In the genomic region with DNA sequence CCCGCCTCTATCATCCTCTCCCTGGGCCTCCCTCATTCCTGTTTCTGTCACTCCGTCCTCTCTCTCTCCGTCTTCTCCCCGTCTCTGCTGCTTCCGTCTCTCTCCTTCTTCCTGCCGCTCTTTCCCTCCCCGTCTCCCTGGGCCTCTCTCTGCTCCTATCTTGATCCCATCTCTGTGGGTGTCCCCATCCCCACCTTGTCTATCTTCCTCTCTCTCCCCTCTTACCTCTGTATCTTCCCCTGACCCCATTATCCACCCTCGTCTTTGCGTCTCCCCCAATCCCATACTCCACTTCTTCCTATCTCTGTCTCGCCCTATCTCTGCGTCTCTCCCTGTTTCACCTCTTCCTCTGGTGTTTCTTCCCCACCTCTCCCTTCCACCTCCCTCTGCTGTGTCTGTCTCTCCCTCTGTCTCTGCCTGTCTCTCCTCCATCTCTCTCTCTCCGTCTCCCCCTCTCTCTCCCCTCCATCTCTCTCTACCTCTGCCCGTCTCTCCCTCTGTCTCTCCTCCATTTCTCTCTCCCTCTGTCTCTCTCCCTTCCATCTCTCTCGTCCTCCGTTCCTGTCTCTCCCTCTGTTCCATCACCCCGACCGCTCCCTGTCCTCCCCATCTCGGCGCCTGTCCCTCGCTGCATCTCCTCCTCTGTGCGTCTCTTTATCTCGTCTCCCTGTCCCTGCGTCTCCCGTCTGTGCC, we compare ENCODE assay signal across 8 cellular contexts. TPM values are rescaled to one million over a fixed set of nuclear protein-coding genes. Genes with fewer than 3 reads are reported as not detected.
DNase-seq lines count a peak whose midpoint lies in the region; ATAC-seq and TF ChIP-seq lines count a peak whose summit lies in the region.

No MANE protein-coding gene starts in this region.

- peaks cover 0 to 35% (median 13%) of the 10 kb centered on the region in 12 donors for H3K4me1 ChIP-seq in heart left ventricle
- peaks cover 4 to 34% (median 27%) of the 10 kb centered on the region in 4 donors for H3K4me1 ChIP-seq in transverse colon

- no peak for TF ChIP-seq POLR2A in heart left ventricle (IDR thresholded peaks at IDR 0.05)
- TF ChIP-seq POLR2A in transverse colon (IDR thresholded peaks at IDR 0.05): no peak

- in situ Hi-C loops in transverse colon (cut with MboI; ENCODE audit: low pct_ligation_motif_present in 1 of 4, low pct_unique_long_range_greater_than_20kb in 1 of 4, low sequenced_read_pairs in 3 of 4): no loop called here

- H3K9me3 ChIP-seq in heart left ventricle (no peaks in the 10 kb centered on the region), transverse colon (no peaks in the 10 kb centered on the region)

- no peak for TF ChIP-seq CTCF in heart left ventricle (IDR thresholded peaks at IDR 0.05)
- TF ChIP-seq CTCF in transverse colon (IDR thresholded peaks at IDR 0.05): no peak

- WGBS in heart left ventricle, 4 donors: 9 to 12% (median 11%) methylated on average over 24 of the region's 24 CpGs
- 31 to 40% methylated on average over 2 to 24 of the region's 24 CpGs for WGBS in transverse colon (ENCODE audit: low coverage in 1 of 2), 2 donors

- no peak for DNase-seq in heart left ventricle
- no peak for DNase-seq in cardiac septum (ENCODE audit: low spot score)
- no peak for DNase-seq in activated T-helper 1 cell treated with anti-CD3 and anti-CD28 coated beads, Interleukin-12 subunit alpha, Interleukin-12 subunit beta, Interleukin-2, Interleukin-4 antibody, amounts not matched to agents 30 ng/mL and 10 ng/mL and 1 ng/mL, durations not matched to agents 14 hours and 24 hours and 36 hours (ENCODE audit: low spot score)
- DNase-seq in immature natural killer cell: no peak
- no peak for DNase-seq in transverse colon
- DNase-seq in NCI-H1436 (lab: John Stamatoyannopoulos, UW): no peak

- H3K27me3 Mint-ChIP-seq in activated T-helper 1 cell treated with anti-CD3 and anti-CD28 coated beads, Interleukin-12 subunit alpha, Interleukin-12 subunit beta, Interleukin-2, Interleukin-4 antibody, amounts not matched to agents 30 ng/mL and 10 ng/mL and 1 ng/mL, durations not matched to agents 14 hours and 24 hours and 36 hours (ENCODE audit: insufficient read depth): peaks cover 43% of the 10 kb centered on the region
- peaks cover 4 to 29% (median 21%) of the 10 kb centered on the region in 3 donors for H3K27me3 Mint-ChIP-seq in immature natural killer cell (ENCODE audit: low read depth in 3 of 3)

- no peaks in the 10 kb centered on the region for H3K36me3 ChIP-seq in heart left ventricle
- no peaks in the 10 kb centered on the region for H3K36me3 ChIP-seq in transverse colon

- TF ChIP-seq EP300 in transverse colon (IDR thresholded peaks at IDR 0.05; ENCODE audit: low read depth): no peak

- peaks cover 7% of the 10 kb centered on the region for H3K36me3 Mint-ChIP-seq in activated T-helper 1 cell treated with anti-CD3 and anti-CD28 coated beads, Interleukin-12 subunit alpha, Interleukin-12 subunit beta, Interleukin-2, Interleukin-4 antibody, amounts not matched to agents 30 ng/mL and 10 ng/mL and 1 ng/mL, durations not matched to agents 14 hours and 24 hours and 36 hours (ENCODE audit: low read depth)
- H3K36me3 Mint-ChIP-seq in immature natural killer cell: peaks cover 0 to 4% (median 0%) of the 10 kb centered on the region in 3 donors

- peak overlapping the region; percentile 89 for H3K27ac Mint-ChIP-seq in activated T-helper 1 cell treated with anti-CD3 and anti-CD28 coated beads, Interleukin-12 subunit alpha, Interleukin-12 subunit beta, Interleukin-2, Interleukin-4 antibody, amounts not matched to agents 30 ng/mL and 10 ng/mL and 1 ng/mL, durations not matched to agents 14 hours and 24 hours and 36 hours
- peak overlapping the region in 5 of 6 donors; percentile 70 to 88 (median 83) for H3K27ac Mint-ChIP-seq in immature natural killer cell

- H3K9me3 Mint-ChIP-seq in activated T-helper 1 cell treated with anti-CD3 and anti-CD28 coated beads, Interleukin-12 subunit alpha, Interleukin-12 subunit beta, Interleukin-2, Interleukin-4 antibody, amounts not matched to agents 30 ng/mL and 10 ng/mL and 1 ng/mL, durations not matched to agents 14 hours and 24 hours and 36 hours: no peaks in the 10 kb centered on the region
- peaks cover 0 to 2% (median 0%) of the 10 kb centered on the region in 6 donors for H3K9me3 Mint-ChIP-seq in immature natural killer cell

- no peak for ATAC-seq in heart left ventricle
- no peak for ATAC-seq in HG02970 (IDR thresholded peaks at IDR 0.05; ENCODE audit: low FRiP score, unreplicated experiment)
- no peak for ATAC-seq in HG03135 (IDR thresholded peaks at IDR 0.05; ENCODE audit: unreplicated experiment)

- intact Hi-C loops in heart left ventricle (cut with DNase I) (loop anchor here in 1 of 10 donors (10.0 kb wide), 1 partner anchor 187 kb away; no protein-coding TSS in a partner anchor), cardiac septum (cut with DNase I) (no loop called here), transverse colon (cut with DNase I; ENCODE audit: low total_unique reads) (no loop called here)
- intact Hi-C loops in activated T-helper 1 cell treated with anti-CD3 and anti-CD28 coated beads, Interleukin-12 subunit alpha, Interleukin-12 subunit beta, Interleukin-2, Interleukin-4 antibody, amounts not matched to agents 30 ng/mL and 10 ng/mL and 1 ng/mL, durations not matched to agents 14 hours and 24 hours and 36 hours (cut with micrococcal nuclease): loop anchor here (1.0 to 5.0 kb wide), 4 partner anchors 33 to 115 kb away; partner anchors contain the start of genes GRWD1, LMTK3 and SYNGR4

- H3K27ac ChIP-seq in heart left ventricle: peak overlapping the region in 3 of 12 donors; percentile 29 to 46 (median 30)
- H3K27ac ChIP-seq in transverse colon: peak overlapping the region in 2 of 4 donors; percentile 26 to 34

- H3K4me3 ChIP-seq in heart left ventricle (peak overlapping the region in 11 of 12 donors; percentile 8 to 56 (median 40)), transverse colon (peak overlapping the region in 3 of 4 donors; percentile 23 to 49 (median 39))

- H3K4me1 Mint-ChIP-seq in activated T-helper 1 cell treated with anti-CD3 and anti-CD28 coated beads, Interleukin-12 subunit alpha, Interleukin-12 subunit beta, Interleukin-2, Interleukin-4 antibody, amounts not matched to agents 30 ng/mL and 10 ng/mL and 1 ng/mL, durations not matched to agents 14 hours and 24 hours and 36 hours (ENCODE audit: low read depth): peaks cover 31% of the 10 kb centered on the region
- peaks cover 47 to 50% of the 10 kb centered on the region in 2 donors for H3K4me1 Mint-ChIP-seq in immature natural killer cell

- H3K4me3 Mint-ChIP-seq in activated T-helper 1 cell treated with anti-CD3 and anti-CD28 coated beads, Interleukin-12 subunit alpha, Interleukin-12 subunit beta, Interleukin-2, Interleukin-4 antibody, amounts not matched to agents 30 ng/mL and 10 ng/mL and 1 ng/mL, durations not matched to agents 14 hours and 24 hours and 36 hours: peak overlapping the region; percentile 93
- peak overlapping the region; percentile 85 to 91 (median 87) for H3K4me3 Mint-ChIP-seq in immature natural killer cell

- H3K27me3 ChIP-seq in heart left ventricle (peaks cover 24 to 64% (median 48%) of the 10 kb centered on the region in 9 donors), transverse colon (peaks cover 54% of the 10 kb centered on the region)

RNA-seq across cellular contexts. Expression of gene GRIN2D, which starts 4.3 kb away (rescaled TPM):
- total RNA-seq in heart left ventricle (1 to 10 TPM in 1 of 9 donors, under 1 TPM in 8; 0.14 to 1.6 (median 0.19) TPM), cardiac septum (0.70 TPM), transverse colon (1 to 10 TPM in 1 of 4 donors, under 1 TPM in 2, not detected in 1; 0.32 to 3.8 (median 0.41) TPM)
- polyA plus RNA-seq in heart left ventricle (under 1 TPM; 0.15 to 0.25 TPM), immature natural killer cell (not detected)
- total RNA-seq in activated T-helper 1 cell treated with anti-CD3 and anti-CD28 coated beads, Interleukin-12 subunit alpha, Interleukin-12 subunit beta, Interleukin-2, Interleukin-4 antibody, amounts not matched to agents 30 ng/mL and 10 ng/mL and 1 ng/mL, durations not matched to agents 14 hours and 24 hours and 36 hours: 0.16 and 0.17 TPM in 2 replicates

RNA-seq across cellular contexts. Expression of gene KDELR1, which starts 6.4 kb away (rescaled TPM):
- total RNA-seq in heart left ventricle (100 to 1,000 TPM in 1 of 9 donors, 10 to 100 TPM in 8; 64.5 to 109 (median 79.1) TPM), cardiac septum (70.1 TPM), transverse colon (100 to 1,000 TPM in 3 of 4 donors, 10 to 100 TPM in 1; 80.6 to 146 (median 120) TPM)
- polyA plus RNA-seq in heart left ventricle (100 to 1,000 TPM in 1 of 2 donors, 10 to 100 TPM in 1; 60.0 to 113 TPM), immature natural killer cell (10 to 100 TPM; 14.8 to 30.5 (median 20.2) TPM)
- 70.9 and 74.2 TPM in 2 replicates for total RNA-seq in activated T-helper 1 cell treated with anti-CD3 and anti-CD28 coated beads, Interleukin-12 subunit alpha, Interleukin-12 subunit beta, Interleukin-2, Interleukin-4 antibody, amounts not matched to agents 30 ng/mL and 10 ng/mL and 1 ng/mL, durations not matched to agents 14 hours and 24 hours and 36 hours

RNA-seq across cellular contexts. Expression of gene SYNGR4, which starts 33.6 kb away (rescaled TPM):
- total RNA-seq in heart left ventricle (not detected), cardiac septum (not detected), transverse colon (not detected)
- polyA plus RNA-seq in heart left ventricle (not detected), immature natural killer cell (not detected)
- total RNA-seq in activated T-helper 1 cell treated with anti-CD3 and anti-CD28 coated beads, Interleukin-12 subunit alpha, Interleukin-12 subunit beta, Interleukin-2, Interleukin-4 antibody, amounts not matched to agents 30 ng/mL and 10 ng/mL and 1 ng/mL, durations not matched to agents 14 hours and 24 hours and 36 hours: 0.61 TPM in 1 of 2 replicates, not detected in the other

RNA-seq across cellular contexts. Expression of gene TMEM143, which starts 34.0 kb away (rescaled TPM):
- total RNA-seq in heart left ventricle (10 to 100 TPM; 28.3 to 96.1 (median 66.2) TPM), cardiac septum (50.2 TPM), transverse colon (10 to 100 TPM in 3 of 4 donors, 1 to 10 TPM in 1; 9.1 to 27.7 (median 15.2) TPM)
- polyA plus RNA-seq in heart left ventricle (10 to 100 TPM; 12.9 to 41.0 TPM), immature natural killer cell (1 to 10 TPM; 2.8 to 6.3 (median 3.1) TPM)
- 7.7 and 14.9 TPM in 2 replicates for total RNA-seq in activated T-helper 1 cell treated with anti-CD3 and anti-CD28 coated beads, Interleukin-12 subunit alpha, Interleukin-12 subunit beta, Interleukin-2, Interleukin-4 antibody, amounts not matched to agents 30 ng/mL and 10 ng/mL and 1 ng/mL, durations not matched to agents 14 hours and 24 hours and 36 hours

RNA-seq across cellular contexts. Expression of gene GRWD1, which starts 48.0 kb away (rescaled TPM):
- total RNA-seq in heart left ventricle: 10 to 100 TPM; 13.9 to 24.7 (median 19.0) TPM
- polyA plus RNA-seq in heart left ventricle: 10 to 100 TPM in 1 of 2 donors, 1 to 10 TPM in 1; 5.1 to 35.4 TPM
- total RNA-seq in cardiac septum: 17.5 TPM
- total RNA-seq in activated T-helper 1 cell treated with anti-CD3 and anti-CD28 coated beads, Interleukin-12 subunit alpha, Interleukin-12 subunit beta, Interleukin-2, Interleukin-4 antibody, amounts not matched to agents 30 ng/mL and 10 ng/mL and 1 ng/mL, durations not matched to agents 14 hours and 24 hours and 36 hours: 96.0 and 100 TPM in 2 replicates
- polyA plus RNA-seq in immature natural killer cell: 10 to 100 TPM; 32.3 to 42.4 (median 34.6) TPM
- total RNA-seq in transverse colon: 10 to 100 TPM in 3 of 4 donors, 1 to 10 TPM in 1; 9.4 to 49.7 (median 13.6) TPM
